15 cellular contexts compared by ENCODE assay signal in genomic region chr4:41541697-41542096, GRCh38. TPM values are rescaled to one million over a fixed set of nuclear protein-coding genes. Genes with fewer than 3 reads are reported as not detected.
DNase-seq lines count a peak whose midpoint lies in the region; ATAC-seq and TF ChIP-seq lines count a peak whose summit lies in the region.
"Had no signal": no experiment of that assay in that cellular context is flagged by ENCODE, and none has a peak within 500 bp of the region (broad histone marks: within the 10 kb centered on the region; RNA-seq: fewer than 3 reads in every experiment).

No MANE protein-coding gene starts in this region.

- intact Hi-C loops in right cardiac atrium (cut with DNase I) = no loop called here

- ATAC-seq in right cardiac atrium = peak; percentile 60 to 61
- ATAC-seq in HG02981 (IDR thresholded peaks at IDR 0.05; ENCODE audit: unreplicated experiment) = no peak
- ATAC-seq in HG02642 (IDR thresholded peaks at IDR 0.05; ENCODE audit: poor library complexity, unreplicated experiment) = no peak
- no peak for ATAC-seq in GM19395 (IDR thresholded peaks at IDR 0.05; ENCODE audit: unreplicated experiment)
- ATAC-seq: GM12878, left colon had no signal

- H3K4me3 ChIP-seq in BJ (ENCODE audit: low read depth, low read length) = no peak overlapping the region
- H3K4me3 ChIP-seq in right cardiac atrium (ENCODE audit: low read length) = no peak overlapping the region
- H3K4me3 ChIP-seq in skeletal muscle tissue (ENCODE audit: low read length in 3 of 3) = peak overlapping the region; percentile 17 to 37 (median 19)
- H3K4me3 ChIP-seq: GM12878 had no signal

- DNase-seq in BJ (ENCODE audit: low read depth) (peak; percentile 31), cerebellum (ENCODE audit: low spot score) (peak; percentile 8), right cardiac atrium (peak; percentile 14 to 43 (median 43)), NCI-H748 (lab: John Stamatoyannopoulos, UW; ENCODE audit: unreplicated experiment) (no peak)
- DNase-seq: activated CD4-positive, CD25-positive, alpha-beta regulatory T cell; activated naive CD8-positive, alpha-beta T cell treated with anti-CD3 and anti-CD28 coated beads, Interleukin-2, amount 10 ng/mL, durations not matched to agents 7 days and 5 days; AML-193; DMS79; left colon; NCI-H2171 had no signal

- 56% methylated on average over 7 of the region's 7 CpGs for WGBS in right cardiac atrium

- H3K36me3 ChIP-seq in BJ (ENCODE audit: control insufficient read depth, insufficient read depth, low read length) (no peaks in the 10 kb centered on the region), skeletal muscle tissue (ENCODE audit: control insufficient read depth in 3 of 3, insufficient read depth in 3 of 3, low read length in 3 of 3) (no peaks in the 10 kb centered on the region)

- H3K27me3 ChIP-seq in BJ (ENCODE audit: control insufficient read depth, insufficient read depth, low read length) (no peaks in the 10 kb centered on the region), right cardiac atrium (ENCODE audit: control insufficient read depth, insufficient read depth) (no peaks in the 10 kb centered on the region), skeletal muscle tissue (ENCODE audit: control insufficient read depth in 3 of 3, insufficient read depth in 3 of 3, low read length in 3 of 3) (no peaks in the 10 kb centered on the region)

- peak overlapping the region in 2 of 3 donors; percentile 36 to 47 for H3K9ac ChIP-seq in skeletal muscle tissue (ENCODE audit: low read depth in 1 of 3, low read length in 3 of 3)

- H3K4me1 ChIP-seq in right cardiac atrium (ENCODE audit: control insufficient read depth, insufficient read depth, low read length) (peaks cover 26% of the 10 kb centered on the region), skeletal muscle tissue (ENCODE audit: control insufficient read depth in 3 of 3, insufficient read depth in 3 of 3, low read length in 3 of 3) (peaks cover 33 to 63% (median 61%) of the 10 kb centered on the region in 3 donors)

- CTCF ChIA-PET in BJ (lab: Yijun Ruan, JAX) = interaction anchor here (1.2 kb wide), 1 partner anchor 84 kb away, joined by 3 read pairs; no protein-coding TSS in a partner anchor

- H3K27ac ChIP-seq in right cardiac atrium (ENCODE audit: low read length) (peak overlapping the region; percentile 26), skeletal muscle tissue (ENCODE audit: low read depth, low read length) (peak overlapping the region; percentile 94)

- no peaks in the 10 kb centered on the region for H3K9me3 ChIP-seq in right cardiac atrium (ENCODE audit: control insufficient read depth, low read length)
- H3K9me3 ChIP-seq in skeletal muscle tissue (ENCODE audit: control insufficient read depth in 3 of 3, low read length in 3 of 3) = no peaks in the 10 kb centered on the region

- POLR2A ChIA-PET in BJ (lab: Charles Lee) = no interaction called here

- TF ChIP-seq CTCF in BJ (IDR thresholded peaks at IDR 0.05; ENCODE audit: insufficient read depth, low read depth, low read length) = no peak

RNA-seq across cellular contexts. Expression of gene LIMCH1, which starts 3.7 kb away (rescaled TPM):
- polyA plus RNA-seq in BJ (2011; rRNA removed) (107 and 133 TPM in 2 replicates), right cardiac atrium (43.3 TPM)
- 103 and 120 TPM in 2 replicates for polyA minus RNA-seq in BJ (2011; rRNA and poly(A)+ RNA removed)
- total RNA-seq in cerebellum (50.8 TPM), right cardiac atrium (100 to 1,000 TPM; 157 to 248 (median 198) TPM), skeletal muscle tissue (87.2 TPM)
- total RNA-seq: activated naive CD8-positive, alpha-beta T cell treated with anti-CD3 and anti-CD28 coated beads, Interleukin-2, amount 10 ng/mL, durations not matched to agents 7 days and 5 days had no signal

Comparison
In these comparisons a context has a peak if more than half of its experiments do, and no peak if none do; other contexts are left out.
1. H3K4me3 ChIP-seq: peak in skeletal muscle tissue (3 of 3); none in BJ (single experiment) and right cardiac atrium (single experiment).
2. ATAC-seq: peak in right cardiac atrium (2 of 2); none in HG02981 (single experiment), HG02642 (single experiment) and GM19395 (single experiment).